ENCODE assay signal across 14 cellular contexts in genomic region chr9:81595887-81596558, GRCh38.
DNase-seq lines count a peak whose midpoint lies in the region; ATAC-seq lines count a peak whose summit lies in the region.
"Had no signal": no experiment of that assay in that cellular context is flagged by ENCODE, and none has a peak within 500 bp of the region (broad histone marks: within the 10 kb centered on the region; RNA-seq: fewer than 3 reads in every experiment).

No MANE protein-coding gene starts in this region.

- DNase-seq in DMS153 (lab: John Stamatoyannopoulos, UW), result peak; percentile 30
- DNase-seq in DMS153 treated with DMSO at 0.1 percent for 48 hours (lab: John Stamatoyannopoulos, UW; ENCODE audit: unreplicated experiment), result no peak
- DNase-seq in NCI-H446 treated with DMSO at 0.1 percent for 48 hours (lab: John Stamatoyannopoulos, UW), result peak; percentile 12
- peak; percentile 40 for DNase-seq in fibroblast of peridontal ligament (ENCODE audit: extremely low read depth)
- DNase-seq in putamen (ENCODE audit: low spot score), result peak; percentile 39
- DNase-seq in NCI-H526 treated with DMSO at 0.1 percent for 48 hours (lab: John Stamatoyannopoulos, UW), result no peak
- DNase-seq: 8988T; activated naive CD8-positive, alpha-beta T cell treated with anti-CD3 and anti-CD28 coated beads for 36 hours; lower lobe of right lung; MG63; Peyer's patch had no signal

- ATAC-seq in HG02759 (IDR thresholded peaks at IDR 0.05; ENCODE audit: unreplicated experiment) (no peak), GM19324 (IDR thresholded peaks at IDR 0.05; ENCODE audit: low FRiP score, unreplicated experiment) (no peak)
- ATAC-seq: GM12878, lower lobe of right lung had no signal

Comparison
In these comparisons a context has a peak if more than half of its experiments do, and no peak if none do; other contexts are left out.
1. DNase-seq: peak in DMS153 (single experiment), NCI-H446 treated with DMSO at 0.1 percent for 48 hours (single experiment), fibroblast of peridontal ligament (single experiment) and putamen (single experiment); none in DMS153 treated with DMSO at 0.1 percent for 48 hours (single experiment) and NCI-H526 treated with DMSO at 0.1 percent for 48 hours (single experiment).